In genomic region chr18:35040638-35040987, GRCh38 we compare ENCODE assay signal across 8 cellular contexts. TPM values are rescaled to one million over a fixed set of nuclear protein-coding genes. Genes with fewer than 3 reads are reported as not detected.
A peak's percentile ranks its signal among the peaks of the same experiment; 100 is the strongest.
DNase-seq lines count a peak whose midpoint lies in the region; ATAC-seq and TF ChIP-seq lines count a peak whose summit lies in the region.

No MANE protein-coding gene starts in this region.

- ATAC-seq in natural killer cell treated with Interleukin-12 subunit alpha and Interleukin-12 subunit beta and Interleukin-15 and Interleukin-18, amount 100 ng/mL, for 72 hours = no peak

- no peaks in the 10 kb centered on the region for H3K36me3 Mint-ChIP-seq in natural killer cell treated with Interleukin-12 subunit alpha and Interleukin-12 subunit beta and Interleukin-15 and Interleukin-18, amount 100 ng/mL, for 72 hours

- H3K4me3 Mint-ChIP-seq in natural killer cell treated with Interleukin-12 subunit alpha and Interleukin-12 subunit beta and Interleukin-15 and Interleukin-18, amount 100 ng/mL, for 72 hours = peak overlapping the region; percentile 96

- H3K4me3 ChIP-seq in AG04450 (ENCODE audit: low read depth, low read length) = peak overlapping the region; percentile 99

- no peaks in the 10 kb centered on the region for H3K9me3 Mint-ChIP-seq in natural killer cell treated with Interleukin-12 subunit alpha and Interleukin-12 subunit beta and Interleukin-15 and Interleukin-18, amount 100 ng/mL, for 72 hours

- POLR2A ChIA-PET in AG04450 (lab: Yijun Ruan, JAX) = interaction anchor here (0.5 to 3.4 kb wide), 4 partner anchors 11 to 111 kb away, joined by 3 to 21 read pairs (median 5); no protein-coding TSS in a partner anchor

- H3K9me3 ChIP-seq in AG04450 (ENCODE audit: control insufficient read depth, insufficient read depth, low read length) (no peaks in the 10 kb centered on the region), KOPT-K1 (ENCODE audit: insufficient read depth, low read length, poor library complexity, severe bottlenecking) (no peaks in the 10 kb centered on the region)

- CTCF ChIA-PET in AG04450 (lab: Charles Lee) = interaction anchor here (0.9 to 1.0 kb wide), 5 partner anchors 11 to 159 kb away, joined by 3 to 6 read pairs (median 4); no protein-coding TSS in a partner anchor

- peak overlapping the region; percentile 68 for H3K27ac ChIP-seq in AG04450 (ENCODE audit: low read depth, low read length)
- H3K27ac ChIP-seq in KOPT-K1 (ENCODE audit: low read depth, low read length, poor library complexity, severe bottlenecking) = peak overlapping the region; percentile 83
- peak overlapping the region; percentile 97 for H3K27ac ChIP-seq in cingulate gyrus (ENCODE audit: low read depth, low read length)

- H3K4me1 Mint-ChIP-seq in natural killer cell treated with Interleukin-12 subunit alpha and Interleukin-12 subunit beta and Interleukin-15 and Interleukin-18, amount 100 ng/mL, for 72 hours (ENCODE audit: low read depth in 2 of 2) = peaks cover 79 to 88% of the 10 kb centered on the region in 2 donors

- no peaks in the 10 kb centered on the region for H3K36me3 ChIP-seq in KOPT-K1 (ENCODE audit: insufficient read depth, low read length)

- peak overlapping the region; percentile 88 to 98 for H3K27ac Mint-ChIP-seq in natural killer cell treated with Interleukin-12 subunit alpha and Interleukin-12 subunit beta and Interleukin-15 and Interleukin-18, amount 100 ng/mL, for 72 hours

- H3K27me3 ChIP-seq in AG04450 (ENCODE audit: control insufficient read depth, insufficient read depth, low read length) = no peaks in the 10 kb centered on the region

- DNase-seq in AG04450 (ENCODE audit: low read depth, low spot score) (no peak), EL (no peak), NCI-H128 (lab: John Stamatoyannopoulos, UW; ENCODE audit: unreplicated experiment) (no peak), NCI-H1436 (lab: John Stamatoyannopoulos, UW) (no peak)
- DNase-seq in natural killer cell treated with Interleukin-12 subunit alpha and Interleukin-12 subunit beta and Interleukin-15 and Interleukin-18, amount 100 ng/mL, for 72 hours (ENCODE audit: low spot score) = no peak
- no peak for DNase-seq in stimulated activated naive CD4-positive, alpha-beta T cell treated with Interleukin-2 at 50 U/mL for 16 hours (lab: John Stamatoyannopoulos, UW)

- H3K27me3 Mint-ChIP-seq in natural killer cell treated with Interleukin-12 subunit alpha and Interleukin-12 subunit beta and Interleukin-15 and Interleukin-18, amount 100 ng/mL, for 72 hours = no peaks in the 10 kb centered on the region

- no peak for TF ChIP-seq CTCF in AG04450 (IDR thresholded peaks at IDR 0.05; ENCODE audit: low read depth, low read length)

RNA-seq across cellular contexts. Expression of gene MAPRE2, which starts 0.6 kb away (rescaled TPM):
- 41.1 and 48.8 TPM in 2 replicates for polyA plus RNA-seq in AG04450 (2011; rRNA removed)
- polyA minus RNA-seq in AG04450 (2011; rRNA and poly(A)+ RNA removed) = 39.1 and 56.4 TPM in 2 replicates
- 10 to 100 TPM; 32.8 to 44.4 TPM for total RNA-seq in natural killer cell treated with Interleukin-12 subunit alpha and Interleukin-12 subunit beta and Interleukin-15 and Interleukin-18, amount 100 ng/mL, for 72 hours
